Comparison of ENCODE assay signal across 22 cellular contexts in genomic region chr11:1922411-1923113, GRCh38. TPM values are rescaled to one million over a fixed set of nuclear protein-coding genes. Genes with fewer than 3 reads are reported as not detected.
DNase-seq lines count a peak whose midpoint lies in the region; ATAC-seq and TF ChIP-seq lines count a peak whose summit lies in the region.
"Had no signal": no experiment of that assay in that cellular context is flagged by ENCODE, and none has a peak within 500 bp of the region (broad histone marks: within the 10 kb centered on the region; RNA-seq: fewer than 3 reads in every experiment).

No MANE protein-coding gene starts in this region.

- ATAC-seq in WTC11, result no peak
- peak; percentile 4 to 7 for ATAC-seq in right cardiac atrium
- ATAC-seq: activated CD4-positive, CD25-positive, alpha-beta regulatory T cell treated with anti-CD3 and anti-CD28 coated beads, Interleukin-2, amount 50 U/mL, for 24 hours; activated T-helper 17 cell treated with anti-CD3 and anti-CD28 coated beads, Interleukin-2, amount 50 U/mL, for 72 hours had no signal

- H3K27ac ChIP-seq in right cardiac atrium (ENCODE audit: low read length) (peak overlapping the region; percentile 70), spleen (no peak overlapping the region)
- H3K27ac ChIP-seq in effector memory CD4-positive, alpha-beta T cell (ENCODE audit: insufficient read depth, low read length, poor library complexity, severe bottlenecking), result no peak overlapping the region
- H3K27ac ChIP-seq: cardiac muscle cell, SK-N-MC had no signal

- H3K9me3 ChIP-seq in right cardiac atrium (ENCODE audit: control insufficient read depth, low read length) (no peaks in the 10 kb centered on the region), spleen (no peaks in the 10 kb centered on the region)
- H3K9me3 ChIP-seq in effector memory CD4-positive, alpha-beta T cell (ENCODE audit: control insufficient read depth, low read length), result no peaks in the 10 kb centered on the region
- H3K9me3 ChIP-seq: adrenal gland, stomach had no signal

- no peaks in the 10 kb centered on the region; the same call in 1 of the 2 replicates for H3K27me3 Mint-ChIP-seq in WTC11 (ENCODE audit: low read depth)

- POLR2A ChIA-PET in WTC11 (lab: Charles Lee), result no interaction called here

- no peak for TF ChIP-seq CTCF in GM13976 (IDR thresholded peaks at IDR 0.05; ENCODE audit: borderline replicate concordance, control extremely low read depth, extremely low read depth, insufficient read depth, missing control alignments)
- TF ChIP-seq CTCF in WTC11 (IDR thresholded peaks at IDR 0.05), result no peak
- TF ChIP-seq CTCF in spleen (IDR thresholded peaks at IDR 0.05 in 8 of 11, conservative IDR thresholded peaks at IDR 0.05 in 3 of 11), result no peak

- H3K27me3 ChIP-seq in right cardiac atrium (ENCODE audit: control insufficient read depth, insufficient read depth), result no peaks in the 10 kb centered on the region
- H3K27me3 ChIP-seq in spleen (replicated peaks in 1 of 7), result peaks cover 0 to 44% (median 0%) of the 10 kb centered on the region in 7 donors
- no peaks in the 10 kb centered on the region for H3K27me3 ChIP-seq in effector memory CD4-positive, alpha-beta T cell (replicated peaks; ENCODE audit: control insufficient read depth, insufficient read depth, low read length, poor library complexity, severe bottlenecking)
- H3K27me3 ChIP-seq: adrenal gland, cardiac muscle cell had no signal

- H3K4me1 ChIP-seq in right cardiac atrium (ENCODE audit: control insufficient read depth, insufficient read depth, low read length) (peaks cover 4% of the 10 kb centered on the region), spleen (peaks cover 0 to 13% (median 2%) of the 10 kb centered on the region in 6 donors)
- H3K4me1 ChIP-seq in effector memory CD4-positive, alpha-beta T cell (ENCODE audit: control insufficient read depth, insufficient read depth, low read length, poor library complexity, severe bottlenecking), result no peaks in the 10 kb centered on the region
- H3K4me1 ChIP-seq: adrenal gland had no signal

- H3K9me3 Mint-ChIP-seq in WTC11, result no peaks in the 10 kb centered on the region
- H3K9me3 Mint-ChIP-seq: activated T-helper 17 cell treated with anti-CD3 and anti-CD28 coated beads, Interleukin-2, amount 50 U/mL, for 72 hours; T-helper 2 cell treated with Interferon-gamma antibody and Interleukin-4, amounts not matched to agents 5 μg/mL and 100 μg/mL, for 36 hours had no signal

- WGBS in right cardiac atrium, result 40% methylated on average over 16 of the region's 16 CpGs
- 61 to 71% (median 64%) methylated on average over 10 to 16 of the region's 16 CpGs for WGBS in spleen, 5 donors

- no peaks in the 10 kb centered on the region for H3K36me3 ChIP-seq in spleen
- H3K36me3 ChIP-seq in effector memory CD4-positive, alpha-beta T cell (ENCODE audit: control insufficient read depth, insufficient read depth, low read length), result no peaks in the 10 kb centered on the region
- H3K36me3 ChIP-seq: adrenal gland, cardiac muscle cell, stomach had no signal

- H3K27ac Mint-ChIP-seq in WTC11, result peak overlapping the region; percentile 79; the same call in 1 of the 2 replicates
- H3K27ac Mint-ChIP-seq: activated T-helper 17 cell treated with anti-CD3 and anti-CD28 coated beads, Interleukin-2, amount 50 U/mL, for 72 hours; T-helper 2 cell treated with Interferon-gamma antibody and Interleukin-4, amounts not matched to agents 5 μg/mL and 100 μg/mL, for 36 hours had no signal

- in situ Hi-C loops in GM13976 (cut with MboI; ENCODE audit: low sequenced_read_pairs, unreplicated experiment), result no loop called here
- in situ Hi-C loops in KBM-7 (cut with MboI; ENCODE audit: low pct_unique_long_range_greater_than_20kb, low sequenced_read_pairs), result no loop called here

- no peaks in the 10 kb centered on the region for H3K4me1 Mint-ChIP-seq in WTC11

- CTCF ChIA-PET in WTC11 (lab: Charles Lee), result interaction anchor here (0.6 to 2.6 kb wide), 9 partner anchors 9 to 283 kb away, joined by 3 to 27 read pairs (median 9); no protein-coding TSS in a partner anchor

- H3K36me3 Mint-ChIP-seq in WTC11, result no peaks in the 10 kb centered on the region

- H3K4me3 Mint-ChIP-seq in WTC11, result no peak overlapping the region
- H3K4me3 Mint-ChIP-seq: activated T-helper 17 cell treated with anti-CD3 and anti-CD28 coated beads, Interleukin-2, amount 50 U/mL, for 72 hours; T-helper 2 cell treated with Interferon-gamma antibody and Interleukin-4, amounts not matched to agents 5 μg/mL and 100 μg/mL, for 36 hours had no signal

- TF ChIP-seq POLR2A in spleen (IDR thresholded peaks at IDR 0.05), result no peak

- intact Hi-C loops in right cardiac atrium (cut with DNase I) (loop anchor here in 2 of 4 donors (5.0 to 10.0 kb wide), 2 partner anchors 40 to 222 kb away; no protein-coding TSS in a partner anchor), spleen (cut with DNase I; ENCODE audit: low total_unique reads) (no loop called here)

- peak; percentile 42 for DNase-seq in GM13976 (ENCODE audit: low spot score)
- no peak for DNase-seq in WTC11 (ENCODE audit: low spot score)
- DNase-seq in right cardiac atrium, result peak in 2 of 3 donors; percentile 70 to 74
- DNase-seq in spleen, result peak; percentile 66
- DNase-seq in effector memory CD4-positive, alpha-beta T cell, result no peak
- no peak for DNase-seq in NCI-H1417 treated with DMSO at 0.1 percent for 48 hours (lab: John Stamatoyannopoulos, UW)
- no peak for DNase-seq in midbrain (lab: John Stamatoyannopoulos, UW)
- no peak for DNase-seq in KBM-7
- DNase-seq: GDM1; NCI-H1436; NCI-H2171 treated with DMSO at 0.1 percent for 48 hours; NCI-H748 treated with DMSO at 0.1 percent for 48 hours; OCI-M1; stimulated activated CD4-positive, alpha-beta T cell treated with anti-CD3 and anti-CD28 coated beads, Interleukin-1b, Interleukin-23, amount 100 ng/mL, for 48 hours; stomach had no signal

- no peak overlapping the region for H3K4me3 ChIP-seq in right cardiac atrium (ENCODE audit: low read length)
- no peak overlapping the region for H3K4me3 ChIP-seq in spleen
- no peak overlapping the region for H3K4me3 ChIP-seq in effector memory CD4-positive, alpha-beta T cell (ENCODE audit: insufficient read depth, low read depth, low read length, poor library complexity, severe bottlenecking)
- H3K4me3 ChIP-seq: adrenal gland, cardiac muscle cell, SK-N-MC, stomach had no signal

TF ChIP-seq in WTC11, 78 proteins besides CTCF, POLR2A, EP300 and RAD21 (continues in another document):
- TF ChIP-seq TEAD1 (CRISPR knock-in tag; IDR thresholded peaks at IDR 0.05) (no peak), CREM (CRISPR knock-in tag; IDR thresholded peaks at IDR 0.05) (no peak), GABPB1 (CRISPR knock-in tag; IDR thresholded peaks at IDR 0.05) (no peak), FOXP1 (CRISPR knock-in tag; IDR thresholded peaks at IDR 0.05; ENCODE audit: borderline replicate concordance) (no peak), E2F4 (CRISPR knock-in tag; IDR thresholded peaks at IDR 0.05; ENCODE audit: borderline replicate concordance, low read depth) (no peak), E2F5 (CRISPR knock-in tag; IDR thresholded peaks at IDR 0.05) (no peak), RELA (CRISPR knock-in tag; IDR thresholded peaks at IDR 0.05; ENCODE audit: borderline replicate concordance) (no peak), FOXK1 (CRISPR knock-in tag; IDR thresholded peaks at IDR 0.05) (no peak), ESRRA (CRISPR knock-in tag; IDR thresholded peaks at IDR 0.05; ENCODE audit: borderline replicate concordance) (no peak), PREB (CRISPR knock-in tag; IDR thresholded peaks at IDR 0.05; ENCODE audit: borderline replicate concordance) (no peak)

RNA-seq across cellular contexts. Expression of gene TNNT3, which starts 3.1 kb away (rescaled TPM):
- total RNA-seq in WTC11 (2021) (not detected in 3 replicates), right cardiac atrium (10 to 100 TPM in 3 of 4 donors, 1 to 10 TPM in 1; 9.0 to 58.7 (median 34.1) TPM), spleen (1 to 10 TPM in 5 of 7 donors, under 1 TPM in 1, not detected in 1; 0.97 to 4.9 (median 1.9) TPM)
- polyA plus RNA-seq in right cardiac atrium (63.1 TPM), spleen (1 to 10 TPM in 2 of 3 donors, under 1 TPM in 1; 0.64 to 4.4 (median 3.5) TPM)

RNA-seq across cellular contexts. Expression of gene MRPL23, which starts 24.6 kb away (rescaled TPM):
- 59.4 to 73.0 TPM (median 61.0 TPM) in 3 replicates for total RNA-seq in WTC11 (2021)
- total RNA-seq in right cardiac atrium, result 100 to 1,000 TPM in 1 of 4 donors, 10 to 100 TPM in 3; 47.1 to 102 (median 74.8) TPM
- polyA plus RNA-seq in right cardiac atrium, result 108 TPM
- total RNA-seq in spleen, result 10 to 100 TPM; 32.5 to 75.2 (median 44.5) TPM
- 100 to 1,000 TPM in 2 of 3 donors, 10 to 100 TPM in 1; 58.7 to 160 (median 122) TPM for polyA plus RNA-seq in spleen

RNA-seq across cellular contexts. Expression of gene PRR33, which starts 30.9 kb away (rescaled TPM):
- total RNA-seq in WTC11 (2021) (not detected in 3 replicates), right cardiac atrium (under 1 TPM; 0.11 to 0.82 (median 0.24) TPM), spleen (not detected)
- polyA plus RNA-seq in right cardiac atrium (0.81 TPM), spleen (under 1 TPM; 0.03 to 0.64 (median 0.20) TPM)
- total RNA-seq: cardiac muscle cell, mononuclear cell, stomach had no signal
- polyA plus RNA-seq: cardiac muscle cell had no signal

Comparison
In these comparisons a context has a peak if more than half of its experiments do, and no peak if none do; other contexts are left out.
1. DNase-seq: peak in GM13976 (single experiment), right cardiac atrium (2 of 3) and spleen (single experiment); none in WTC11 (single experiment), effector memory CD4-positive, alpha-beta T cell (0 of 3), NCI-H1417 treated with DMSO at 0.1 percent for 48 hours (single experiment), midbrain (single experiment) and KBM-7 (single experiment).